20 cellular contexts compared by ENCODE assay signal in genomic region chr5:167753725-167754490, GRCh38.
"Had no signal": no experiment of that assay in that cellular context is flagged by ENCODE, and none has a peak within 500 bp of the region (broad histone marks: within the 10 kb centered on the region; RNA-seq: fewer than 3 reads in every experiment).

No MANE protein-coding gene starts in this region.

- H3K4me3 ChIP-seq: coronary artery, dorsolateral prefrontal cortex, heart left ventricle, left ventricle myocardium inferior, lower lobe of right lung, psoas muscle, spleen, testis, tibial nerve, upper lobe of right lung had no signal

- DNase-seq: effector CD8-positive, alpha-beta T cell; heart left ventricle; hippocampal formation; left ventricle myocardium inferior; lower lobe of right lung; naive thymus-derived CD4-positive, alpha-beta T cell; nephron progenitor cell; psoas muscle; spleen; stimulated activated CD4-positive, alpha-beta T cell treated with anti-CD3 and anti-CD28 coated beads, Interleukin-15, amount 100 ng/mL, for 24 hours; stimulated activated CD4-positive, alpha-beta T cell treated with anti-CD3 and anti-CD28 coated beads, Interleukin-1b, Interleukin-23, amount 100 ng/mL, for 48 hours; stimulated activated CD4-positive, alpha-beta T cell treated with anti-CD3 and anti-CD28 coated beads, Interleukin-4, amount 100 ng/mL, for 24 hours; stimulated activated naive CD8-positive, alpha-beta T cell treated with anti-CD3 and anti-CD28 coated beads, Interleukin-15, amount 100 ng/mL, for 72 hours; testis; upper lobe of right lung had no signal

- ATAC-seq: heart left ventricle; lower lobe of right lung; naive thymus-derived CD4-positive, alpha-beta T cell; psoas muscle; sciatic nerve; stimulated activated memory B cell treated with anti-CD40 and anti-IgM and Interleukin-4, amounts not matched to agents 10 μg/mL and 1 μg/mL and 100 μg/mL, for 72 hours; stimulated activated naive CD8-positive, alpha-beta T cell treated with anti-CD3 and anti-CD28 coated beads, Interleukin-15, amount 100 ng/mL, for 72 hours; upper lobe of right lung had no signal

- H3K27ac Mint-ChIP-seq: naive thymus-derived CD4-positive, alpha-beta T cell; nephron progenitor cell; stimulated activated memory B cell treated with anti-CD40 and anti-IgM and Interleukin-4, amounts not matched to agents 10 μg/mL and 1 μg/mL and 100 μg/mL, for 72 hours; stimulated activated naive CD8-positive, alpha-beta T cell treated with anti-CD3 and anti-CD28 coated beads, Interleukin-15, amount 100 ng/mL, for 72 hours had no signal

- H3K36me3 ChIP-seq: heart left ventricle, left ventricle myocardium inferior, lower lobe of right lung, spleen, tibial nerve, upper lobe of right lung had no signal

- H3K9me3 Mint-ChIP-seq: nephron progenitor cell; stimulated activated naive CD8-positive, alpha-beta T cell treated with anti-CD3 and anti-CD28 coated beads, Interleukin-15, amount 100 ng/mL, for 72 hours had no signal

- H3K4me1 ChIP-seq: heart left ventricle, left ventricle myocardium inferior, lower lobe of right lung, psoas muscle, spleen, testis, tibial nerve, upper lobe of right lung had no signal

- H3K27ac ChIP-seq: coronary artery, dorsolateral prefrontal cortex, heart left ventricle, left ventricle myocardium inferior, lower lobe of right lung, psoas muscle, spleen, testis, tibial nerve, upper lobe of right lung had no signal

- H3K27me3 Mint-ChIP-seq: stimulated activated memory B cell treated with anti-CD40 and anti-IgM and Interleukin-4, amounts not matched to agents 10 μg/mL and 1 μg/mL and 100 μg/mL, for 72 hours; stimulated activated naive CD8-positive, alpha-beta T cell treated with anti-CD3 and anti-CD28 coated beads, Interleukin-15, amount 100 ng/mL, for 72 hours had no signal

- H3K9me3 ChIP-seq: heart left ventricle, left ventricle myocardium inferior, lower lobe of right lung, psoas muscle, spleen, testis, tibial nerve, upper lobe of right lung had no signal

- H3K36me3 Mint-ChIP-seq: naive thymus-derived CD4-positive, alpha-beta T cell; stimulated activated memory B cell treated with anti-CD40 and anti-IgM and Interleukin-4, amounts not matched to agents 10 μg/mL and 1 μg/mL and 100 μg/mL, for 72 hours had no signal

- H3K27me3 ChIP-seq: heart left ventricle, spleen, testis, tibial nerve, upper lobe of right lung had no signal

- H3K4me1 Mint-ChIP-seq: naive thymus-derived CD4-positive, alpha-beta T cell; stimulated activated memory B cell treated with anti-CD40 and anti-IgM and Interleukin-4, amounts not matched to agents 10 μg/mL and 1 μg/mL and 100 μg/mL, for 72 hours; stimulated activated naive CD8-positive, alpha-beta T cell treated with anti-CD3 and anti-CD28 coated beads, Interleukin-15, amount 100 ng/mL, for 72 hours had no signal

- H3K4me3 Mint-ChIP-seq: naive thymus-derived CD4-positive, alpha-beta T cell; nephron progenitor cell; stimulated activated memory B cell treated with anti-CD40 and anti-IgM and Interleukin-4, amounts not matched to agents 10 μg/mL and 1 μg/mL and 100 μg/mL, for 72 hours; stimulated activated naive CD8-positive, alpha-beta T cell treated with anti-CD3 and anti-CD28 coated beads, Interleukin-15, amount 100 ng/mL, for 72 hours had no signal
